Comparison of ENCODE assay signal across 27 cellular contexts in genomic region chr12:51809193-51809592, GRCh38. TPM values are rescaled to one million over a fixed set of nuclear protein-coding genes. Genes with fewer than 3 reads are reported as not detected.
"Had no signal": no experiment of that assay in that cellular context is flagged by ENCODE, and none has a peak within 500 bp of the region (broad histone marks: within the 10 kb centered on the region; RNA-seq: fewer than 3 reads in every experiment).

No MANE protein-coding gene starts in this region.

- ATAC-seq: foreskin keratinocyte; gastroesophageal sphincter; heart right ventricle; left cardiac atrium; left lung; natural killer cell; psoas muscle; right cardiac atrium; stimulated activated effector memory CD8-positive, alpha-beta T cell treated with anti-CD3 and anti-CD28 coated beads, Interleukin-12 subunit alpha, Interleukin-12 subunit beta, amount 100 ng/mL, for 72 hours had no signal

- H3K36me3 Mint-ChIP-seq: natural killer cell; stimulated activated effector memory CD8-positive, alpha-beta T cell treated with anti-CD3 and anti-CD28 coated beads, Interleukin-12 subunit alpha, Interleukin-12 subunit beta, amount 100 ng/mL, for 72 hours had no signal

- H3K4me3 Mint-ChIP-seq: dendritic cell treated with granulocyte-macrophage colony-stimulating factor and Interleukin-4, amounts not matched to agents 40 ng/mL and 50 ng/mL, for 4 days; natural killer cell; stimulated activated effector memory CD8-positive, alpha-beta T cell treated with anti-CD3 and anti-CD28 coated beads, Interleukin-12 subunit alpha, Interleukin-12 subunit beta, amount 100 ng/mL, for 72 hours had no signal

- H3K9me3 Mint-ChIP-seq: dendritic cell treated with granulocyte-macrophage colony-stimulating factor and Interleukin-4, amounts not matched to agents 40 ng/mL and 50 ng/mL, for 4 days; natural killer cell; stimulated activated effector memory CD8-positive, alpha-beta T cell treated with anti-CD3 and anti-CD28 coated beads, Interleukin-12 subunit alpha, Interleukin-12 subunit beta, amount 100 ng/mL, for 72 hours had no signal

- H3K27me3 ChIP-seq: colonic mucosa, ovary, sigmoid colon, stomach, thyroid gland had no signal

- H3K4me3 ChIP-seq: colonic mucosa, esophagus muscularis mucosa, gastroesophageal sphincter, heart right ventricle, left lung, ovary, psoas muscle, sigmoid colon, stomach, thyroid gland had no signal

- FAIRE-seq: endothelial cell of umbilical vein, islet of Langerhans had no signal

- H3K4me1 ChIP-seq: colonic mucosa, foreskin keratinocyte, psoas muscle had no signal

- H3K9me3 ChIP-seq: colonic mucosa, esophagus muscularis mucosa, gastroesophageal sphincter, heart right ventricle, left lung, ovary, psoas muscle, sigmoid colon, stomach, thyroid gland had no signal

- DNase-seq: colonic mucosa; effector CD8-positive, alpha-beta T cell; foreskin keratinocyte; glutamatergic neuron; heart right ventricle; hippocampal formation; left cardiac atrium; left lung; natural killer cell; occipital lobe; ovary; posterior cingulate gyrus; psoas muscle; right cardiac atrium; sigmoid colon; stimulated activated CD4-positive, alpha-beta T cell treated with anti-CD3 and anti-CD28 coated beads, Interleukin-2, amount 100 ng/mL, for 24 hours; stimulated activated CD4-positive, alpha-beta T cell treated with anti-CD3 and anti-CD28 coated beads, Interleukin-4, amount 100 ng/mL, for 24 hours; stimulated activated naive CD4-positive, alpha-beta T cell treated with Interleukin-2 at 50 U/mL for 16 hours; stomach; thyroid gland; trophoblast cell had no signal

- H3K27ac ChIP-seq: colonic mucosa, esophagus muscularis mucosa, foreskin keratinocyte, gastroesophageal sphincter, heart right ventricle, left lung, ovary, psoas muscle, sigmoid colon, stomach, thyroid gland had no signal

- H3K4me1 Mint-ChIP-seq: natural killer cell; stimulated activated effector memory CD8-positive, alpha-beta T cell treated with anti-CD3 and anti-CD28 coated beads, Interleukin-12 subunit alpha, Interleukin-12 subunit beta, amount 100 ng/mL, for 72 hours had no signal

- H3K27ac Mint-ChIP-seq: dendritic cell treated with granulocyte-macrophage colony-stimulating factor and Interleukin-4, amounts not matched to agents 40 ng/mL and 50 ng/mL, for 4 days; natural killer cell; stimulated activated effector memory CD8-positive, alpha-beta T cell treated with anti-CD3 and anti-CD28 coated beads, Interleukin-12 subunit alpha, Interleukin-12 subunit beta, amount 100 ng/mL, for 72 hours had no signal

- H3K36me3 ChIP-seq: colonic mucosa, esophagus muscularis mucosa, gastroesophageal sphincter, heart right ventricle, left lung, ovary, sigmoid colon, stomach, thyroid gland had no signal

RNA-seq across cellular contexts. Expression of gene FIGNL2, which starts 39.3 kb away (rescaled TPM):
- total RNA-seq: foreskin keratinocyte had no signal
